Comparison of ENCODE assay signal across 14 cellular contexts in genomic region chr11:25927391-25927790, GRCh38.
"Had no signal": no experiment of that assay in that cellular context is flagged by ENCODE, and none has a peak within 500 bp of the region (broad histone marks: within the 10 kb centered on the region; RNA-seq: fewer than 3 reads in every experiment).

No MANE protein-coding gene starts in this region.

- H3K4me3 ChIP-seq: right atrium auricular region, transverse colon had no signal

- H2AFZ ChIP-seq: parathyroid adenoma had no signal

- H3K27ac ChIP-seq: foreskin keratinocyte, parathyroid adenoma, right atrium auricular region, transverse colon had no signal

- H3K9me3 ChIP-seq: right atrium auricular region, transverse colon had no signal

- DNase-seq: activated CD4-positive, alpha-beta memory T cell treated with anti-CD3 and anti-CD28 coated beads for 36 hours; activated effector memory CD4-positive, alpha-beta T cell treated with anti-CD3 and anti-CD28 coated beads, Interleukin-2, amount 50 U/mL, for 16 hours; activated T-cell treated with anti-CD3 and anti-CD28 coated beads, Interleukin-2, amount 50 U/mL, for 4 hours; foreskin keratinocyte; left cardiac atrium; mammary epithelial cell; stimulated activated CD4-positive, alpha-beta T cell treated with anti-CD3 and anti-CD28 coated beads, Interleukin-1b, Interleukin-23, amount 100 ng/mL, for 48 hours; stimulated activated naive B cell treated with anti-CD40 and anti-IgM and Interleukin-4, amounts not matched to agents 10 μg/mL and 1 μg/mL and 100 μg/mL, for 72 hours; T-helper 2 cell; transverse colon had no signal

- ATAC-seq: activated T-cell treated with anti-CD3 and anti-CD28 coated beads, Interleukin-2, amount 50 U/mL, for 4 hours; esophagus mucosa; foreskin keratinocyte; left cardiac atrium; stimulated activated naive B cell treated with anti-CD40 and anti-IgM and Interleukin-4, amounts not matched to agents 10 μg/mL and 1 μg/mL and 100 μg/mL, for 72 hours had no signal

- H3K4me1 Mint-ChIP-seq: stimulated activated naive B cell treated with anti-CD40 and anti-IgM and Interleukin-4, amounts not matched to agents 10 μg/mL and 1 μg/mL and 100 μg/mL, for 72 hours had no signal

- H3K4me3 Mint-ChIP-seq: activated CD4-positive, alpha-beta memory T cell treated with anti-CD3 and anti-CD28 coated beads for 36 hours; activated naive CD8-positive, alpha-beta T cell; activated T-cell treated with anti-CD3 and anti-CD28 coated beads, Interleukin-2, amount 50 U/mL, for 4 hours; stimulated activated naive B cell treated with anti-CD40 and anti-IgM and Interleukin-4, amounts not matched to agents 10 μg/mL and 1 μg/mL and 100 μg/mL, for 72 hours had no signal

- H3K36me3 ChIP-seq: right atrium auricular region, transverse colon had no signal

- H3K79me2 ChIP-seq: parathyroid adenoma had no signal

- H3K27me3 Mint-ChIP-seq: activated CD4-positive, alpha-beta memory T cell treated with anti-CD3 and anti-CD28 coated beads for 36 hours; activated naive CD8-positive, alpha-beta T cell; stimulated activated naive B cell treated with anti-CD40 and anti-IgM and Interleukin-4, amounts not matched to agents 10 μg/mL and 1 μg/mL and 100 μg/mL, for 72 hours had no signal

- H3K4me1 ChIP-seq: foreskin keratinocyte, parathyroid adenoma, right atrium auricular region had no signal

- H3K27ac Mint-ChIP-seq: activated CD4-positive, alpha-beta memory T cell treated with anti-CD3 and anti-CD28 coated beads for 36 hours; activated naive CD8-positive, alpha-beta T cell; stimulated activated naive B cell treated with anti-CD40 and anti-IgM and Interleukin-4, amounts not matched to agents 10 μg/mL and 1 μg/mL and 100 μg/mL, for 72 hours had no signal

- H3K27me3 ChIP-seq: foreskin keratinocyte, right atrium auricular region, transverse colon had no signal

- H3K36me3 Mint-ChIP-seq: activated CD4-positive, alpha-beta memory T cell treated with anti-CD3 and anti-CD28 coated beads for 36 hours; activated naive CD8-positive, alpha-beta T cell had no signal
